ENCODE assay signal across 1 cellular context in the genomic region with DNA sequence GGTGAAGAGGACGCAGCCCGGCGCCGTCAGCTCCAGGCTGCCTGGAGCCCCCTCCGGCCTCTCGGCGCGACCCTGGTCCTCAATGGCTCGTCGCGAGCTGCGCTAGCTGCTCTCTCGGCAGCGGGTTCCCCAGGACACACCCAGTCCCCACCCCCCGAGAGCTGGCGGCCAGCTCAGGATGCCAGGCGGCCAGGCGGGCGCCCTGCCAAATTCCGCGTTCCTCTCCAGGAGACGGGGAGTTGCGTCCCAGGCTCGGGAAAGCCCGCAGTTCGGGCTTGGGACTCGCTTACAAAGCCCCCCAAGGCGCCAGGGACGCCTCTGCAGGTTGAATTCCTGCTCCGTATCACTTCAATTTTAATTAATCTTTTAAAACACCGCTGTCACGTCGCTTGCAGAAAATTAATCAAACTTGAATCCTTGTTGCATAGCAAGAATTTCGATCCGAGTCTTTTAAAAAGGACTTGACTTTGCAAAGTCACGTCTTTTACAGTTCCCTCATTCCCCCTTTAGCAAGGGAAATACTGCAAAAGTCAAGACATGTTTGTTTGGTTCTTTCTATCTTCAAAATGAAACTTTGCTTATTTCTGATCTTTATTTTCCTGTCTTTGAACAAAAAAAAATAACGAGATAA.
TF ChIP-seq lines count a peak whose summit lies in the region.

No MANE protein-coding gene starts in this region.

TF ChIP-seq in HEK293, 187 proteins besides CTCF, POLR2A, EP300 and RAD21 (continued from another document):
- TF ChIP-seq, protein P1, sequence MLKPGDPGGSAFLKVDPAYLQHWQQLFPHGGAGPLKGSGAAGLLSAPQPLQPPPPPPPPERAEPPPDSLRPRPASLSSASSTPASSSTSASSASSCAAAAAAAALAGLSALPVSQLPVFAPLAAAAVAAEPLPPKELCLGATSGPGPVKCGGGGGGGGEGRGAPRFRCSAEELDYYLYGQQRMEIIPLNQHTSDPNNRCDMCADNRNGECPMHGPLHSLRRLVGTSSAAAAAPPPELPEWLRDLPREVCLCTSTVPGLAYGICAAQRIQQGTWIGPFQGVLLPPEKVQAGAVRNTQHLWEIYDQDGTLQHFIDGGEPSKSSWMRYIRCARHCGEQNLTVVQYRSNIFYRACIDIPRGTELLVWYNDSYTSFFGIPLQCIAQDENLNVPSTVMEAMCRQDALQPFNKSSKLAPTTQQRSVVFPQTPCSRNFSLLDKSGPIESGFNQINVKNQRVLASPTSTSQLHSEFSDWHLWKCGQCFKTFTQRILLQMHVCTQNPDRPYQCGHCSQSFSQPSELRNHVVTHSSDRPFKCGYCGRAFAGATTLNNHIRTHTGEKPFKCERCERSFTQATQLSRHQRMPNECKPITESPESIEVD (tag by site-specific recombination; IDR thresholded peaks at IDR 0.05): peak; percentile 26; the same call in 1 of the 2 replicates
- TF ChIP-seq, protein P2, sequence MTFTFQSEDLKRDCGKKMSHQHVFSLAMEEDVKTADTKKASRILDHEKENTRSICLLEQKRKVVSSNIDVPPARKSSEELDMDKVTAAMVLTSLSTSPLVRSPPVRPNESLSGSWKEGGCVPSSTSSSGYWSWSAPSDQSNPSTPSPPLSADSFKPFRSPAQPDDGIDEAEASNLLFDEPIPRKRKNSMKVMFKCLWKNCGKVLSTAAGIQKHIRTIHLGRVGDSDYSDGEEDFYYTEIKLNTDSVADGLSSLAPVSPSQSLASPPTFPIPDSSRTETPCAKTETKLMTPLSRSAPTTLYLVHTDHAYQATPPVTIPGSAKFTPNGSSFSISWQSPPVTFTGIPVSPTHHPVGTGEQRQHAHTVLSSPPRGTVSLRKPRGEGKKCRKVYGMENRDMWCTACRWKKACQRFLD (tag by site-specific recombination; IDR thresholded peaks at IDR 0.05): no peak
- TF ChIP-seq, protein P3, sequence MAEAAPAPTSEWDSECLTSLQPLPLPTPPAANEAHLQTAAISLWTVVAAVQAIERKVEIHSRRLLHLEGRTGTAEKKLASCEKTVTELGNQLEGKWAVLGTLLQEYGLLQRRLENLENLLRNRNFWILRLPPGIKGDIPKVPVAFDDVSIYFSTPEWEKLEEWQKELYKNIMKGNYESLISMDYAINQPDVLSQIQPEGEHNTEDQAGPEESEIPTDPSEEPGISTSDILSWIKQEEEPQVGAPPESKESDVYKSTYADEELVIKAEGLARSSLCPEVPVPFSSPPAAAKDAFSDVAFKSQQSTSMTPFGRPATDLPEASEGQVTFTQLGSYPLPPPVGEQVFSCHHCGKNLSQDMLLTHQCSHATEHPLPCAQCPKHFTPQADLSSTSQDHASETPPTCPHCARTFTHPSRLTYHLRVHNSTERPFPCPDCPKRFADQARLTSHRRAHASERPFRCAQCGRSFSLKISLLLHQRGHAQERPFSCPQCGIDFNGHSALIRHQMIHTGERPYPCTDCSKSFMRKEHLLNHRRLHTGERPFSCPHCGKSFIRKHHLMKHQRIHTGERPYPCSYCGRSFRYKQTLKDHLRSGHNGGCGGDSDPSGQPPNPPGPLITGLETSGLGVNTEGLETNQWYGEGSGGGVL (tag by site-specific recombination; IDR thresholded peaks at IDR 0.05): peak; percentile 71; the same call in 1 of the 2 replicates
- TF ChIP-seq ZNF2 (tag by site-specific recombination; IDR thresholded peaks at IDR 0.05) (no peak; the same call in 1 of the 2 replicates), ZEB2 (tag by site-specific recombination; IDR thresholded peaks at IDR 0.05) (0 out of 2 replicates have a peak, but pooled peaks have one; percentile 20), ZIC2 (tag by site-specific recombination; IDR thresholded peaks at IDR 0.05) (peak; percentile 71), ZNF600 (tag by site-specific recombination; IDR thresholded peaks at IDR 0.05) (no peak; the same call in 1 of the 2 replicates), ZXDB (tag by site-specific recombination; IDR thresholded peaks at IDR 0.05) (peak; percentile 64; the same call in 1 of the 2 replicates), KLF16 (tag by site-specific recombination; IDR thresholded peaks at IDR 0.05) (0 out of 2 replicates have a peak, but pooled peaks have one; percentile 50), ZNF510 (tag by site-specific recombination; IDR thresholded peaks at IDR 0.05; ENCODE audit: insufficient replicate concordance) (peak; percentile 6), ZNF561 (tag by site-specific recombination; IDR thresholded peaks at IDR 0.05; ENCODE audit: borderline replicate concordance) (peak; percentile 88), ZNF791 (tag by site-specific recombination; IDR thresholded peaks at IDR 0.05) (no peak), KLF8 (tag by site-specific recombination; IDR thresholded peaks at IDR 0.05) (peak; percentile 81), GLIS2 (tag by site-specific recombination; IDR thresholded peaks at IDR 0.05) (peak; percentile 83), WT1 (tag by site-specific recombination; IDR thresholded peaks at IDR 0.05) (0 out of 2 replicates have a peak, but pooled peaks have one; percentile 11), SP3 (tag by site-specific recombination; IDR thresholded peaks at IDR 0.05) (peak; percentile 53), ZBTB8A (tag by site-specific recombination; IDR thresholded peaks at IDR 0.05) (peak; percentile 84), OSR2 (tag by site-specific recombination; IDR thresholded peaks at IDR 0.05) (0 out of 2 replicates have a peak, but pooled peaks have one; percentile 7), ZNF335 (tag by site-specific recombination; conservative IDR thresholded peaks at IDR 0.05) (peak; percentile 77), KLF10 (tag by site-specific recombination; IDR thresholded peaks at IDR 0.05) (peak; percentile 100), ZNF560 (tag by site-specific recombination; IDR thresholded peaks at IDR 0.05; ENCODE audit: borderline replicate concordance) (no peak), KLF1 (tag by site-specific recombination; IDR thresholded peaks at IDR 0.05) (peak; percentile 90), MZF1 (tag by site-specific recombination; IDR thresholded peaks at IDR 0.05; ENCODE audit: borderline replicate concordance) (peak; percentile 83; the same call in 1 of the 2 replicates), ZNF341 (tag by site-specific recombination; IDR thresholded peaks at IDR 0.05; ENCODE audit: low read depth) (peak; percentile 98), ZBTB1 (tag by site-specific recombination; IDR thresholded peaks at IDR 0.05) (peak; percentile 30; the same call in 1 of the 2 replicates), ZBTB48 (tag by site-specific recombination; IDR thresholded peaks at IDR 0.05) (no peak), KLF9 (tag by site-specific recombination; IDR thresholded peaks at IDR 0.05; ENCODE audit: low read depth) (peak; percentile 98), KLF7 (tag by site-specific recombination; IDR thresholded peaks at IDR 0.05; ENCODE audit: borderline replicate concordance) (peak; percentile 74; the same call in 1 of the 2 replicates), ZSCAN30 (tag by site-specific recombination; IDR thresholded peaks at IDR 0.05) (peak; percentile 79; the same call in 1 of the 2 replicates), ZBTB17 (tag by site-specific recombination; IDR thresholded peaks at IDR 0.05) (peak; percentile 74; the same call in 1 of the 2 replicates), ZNF544 (tag by site-specific recombination; IDR thresholded peaks at IDR 0.05) (no peak)
- TF ChIP-seq, protein P4, sequence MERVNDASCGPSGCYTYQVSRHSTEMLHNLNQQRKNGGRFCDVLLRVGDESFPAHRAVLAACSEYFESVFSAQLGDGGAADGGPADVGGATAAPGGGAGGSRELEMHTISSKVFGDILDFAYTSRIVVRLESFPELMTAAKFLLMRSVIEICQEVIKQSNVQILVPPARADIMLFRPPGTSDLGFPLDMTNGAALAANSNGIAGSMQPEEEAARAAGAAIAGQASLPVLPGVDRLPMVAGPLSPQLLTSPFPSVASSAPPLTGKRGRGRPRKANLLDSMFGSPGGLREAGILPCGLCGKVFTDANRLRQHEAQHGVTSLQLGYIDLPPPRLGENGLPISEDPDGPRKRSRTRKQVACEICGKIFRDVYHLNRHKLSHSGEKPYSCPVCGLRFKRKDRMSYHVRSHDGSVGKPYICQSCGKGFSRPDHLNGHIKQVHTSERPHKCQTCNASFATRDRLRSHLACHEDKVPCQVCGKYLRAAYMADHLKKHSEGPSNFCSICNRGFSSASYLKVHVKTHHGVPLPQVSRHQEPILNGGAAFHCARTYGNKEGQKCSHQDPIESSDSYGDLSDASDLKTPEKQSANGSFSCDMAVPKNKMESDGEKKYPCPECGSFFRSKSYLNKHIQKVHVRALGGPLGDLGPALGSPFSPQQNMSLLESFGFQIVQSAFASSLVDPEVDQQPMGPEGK (tag by site-specific recombination; IDR thresholded peaks at IDR 0.05): peak; percentile 91
- TF ChIP-seq, protein P5, sequence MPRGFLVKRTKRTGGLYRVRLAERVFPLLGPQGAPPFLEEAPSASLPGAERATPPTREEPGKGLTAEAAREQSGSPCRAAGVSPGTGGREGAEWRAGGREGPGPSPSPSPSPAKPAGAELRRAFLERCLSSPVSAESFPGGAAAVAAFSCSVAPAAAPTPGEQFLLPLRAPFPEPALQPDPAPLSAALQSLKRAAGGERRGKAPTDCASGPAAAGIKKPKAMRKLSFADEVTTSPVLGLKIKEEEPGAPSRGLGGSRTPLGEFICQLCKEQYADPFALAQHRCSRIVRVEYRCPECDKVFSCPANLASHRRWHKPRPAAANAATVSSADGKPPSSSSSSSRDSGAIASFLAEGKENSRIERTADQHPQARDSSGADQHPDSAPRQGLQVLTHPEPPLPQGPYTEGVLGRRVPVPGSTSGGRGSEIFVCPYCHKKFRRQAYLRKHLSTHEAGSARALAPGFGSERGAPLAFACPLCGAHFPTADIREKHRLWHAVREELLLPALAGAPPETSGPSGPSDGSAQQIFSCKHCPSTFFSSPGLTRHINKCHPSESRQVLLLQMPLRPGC (tag by site-specific recombination; IDR thresholded peaks at IDR 0.05): 0 out of 2 replicates have a peak, but pooled peaks have one; percentile 28
- TF ChIP-seq, protein P6, sequence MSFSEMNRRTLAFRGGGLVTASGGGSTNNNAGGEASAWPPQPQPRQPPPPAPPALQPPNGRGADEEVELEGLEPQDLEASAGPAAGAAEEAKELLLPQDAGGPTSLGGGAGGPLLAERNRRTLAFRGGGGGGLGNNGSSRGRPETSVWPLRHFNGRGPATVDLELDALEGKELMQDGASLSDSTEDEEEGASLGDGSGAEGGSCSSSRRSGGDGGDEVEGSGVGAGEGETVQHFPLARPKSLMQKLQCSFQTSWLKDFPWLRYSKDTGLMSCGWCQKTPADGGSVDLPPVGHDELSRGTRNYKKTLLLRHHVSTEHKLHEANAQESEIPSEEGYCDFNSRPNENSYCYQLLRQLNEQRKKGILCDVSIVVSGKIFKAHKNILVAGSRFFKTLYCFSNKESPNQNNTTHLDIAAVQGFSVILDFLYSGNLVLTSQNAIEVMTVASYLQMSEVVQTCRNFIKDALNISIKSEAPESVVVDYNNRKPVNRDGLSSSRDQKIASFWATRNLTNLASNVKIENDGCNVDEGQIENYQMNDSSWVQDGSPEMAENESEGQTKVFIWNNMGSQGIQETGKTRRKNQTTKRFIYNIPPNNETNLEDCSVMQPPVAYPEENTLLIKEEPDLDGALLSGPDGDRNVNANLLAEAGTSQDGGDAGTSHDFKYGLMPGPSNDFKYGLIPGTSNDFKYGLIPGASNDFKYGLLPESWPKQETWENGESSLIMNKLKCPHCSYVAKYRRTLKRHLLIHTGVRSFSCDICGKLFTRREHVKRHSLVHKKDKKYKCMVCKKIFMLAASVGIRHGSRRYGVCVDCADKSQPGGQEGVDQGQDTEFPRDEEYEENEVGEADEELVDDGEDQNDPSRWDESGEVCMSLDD (tag by site-specific recombination; IDR thresholded peaks at IDR 0.05): peak; percentile 32
- TF ChIP-seq, protein P7, sequence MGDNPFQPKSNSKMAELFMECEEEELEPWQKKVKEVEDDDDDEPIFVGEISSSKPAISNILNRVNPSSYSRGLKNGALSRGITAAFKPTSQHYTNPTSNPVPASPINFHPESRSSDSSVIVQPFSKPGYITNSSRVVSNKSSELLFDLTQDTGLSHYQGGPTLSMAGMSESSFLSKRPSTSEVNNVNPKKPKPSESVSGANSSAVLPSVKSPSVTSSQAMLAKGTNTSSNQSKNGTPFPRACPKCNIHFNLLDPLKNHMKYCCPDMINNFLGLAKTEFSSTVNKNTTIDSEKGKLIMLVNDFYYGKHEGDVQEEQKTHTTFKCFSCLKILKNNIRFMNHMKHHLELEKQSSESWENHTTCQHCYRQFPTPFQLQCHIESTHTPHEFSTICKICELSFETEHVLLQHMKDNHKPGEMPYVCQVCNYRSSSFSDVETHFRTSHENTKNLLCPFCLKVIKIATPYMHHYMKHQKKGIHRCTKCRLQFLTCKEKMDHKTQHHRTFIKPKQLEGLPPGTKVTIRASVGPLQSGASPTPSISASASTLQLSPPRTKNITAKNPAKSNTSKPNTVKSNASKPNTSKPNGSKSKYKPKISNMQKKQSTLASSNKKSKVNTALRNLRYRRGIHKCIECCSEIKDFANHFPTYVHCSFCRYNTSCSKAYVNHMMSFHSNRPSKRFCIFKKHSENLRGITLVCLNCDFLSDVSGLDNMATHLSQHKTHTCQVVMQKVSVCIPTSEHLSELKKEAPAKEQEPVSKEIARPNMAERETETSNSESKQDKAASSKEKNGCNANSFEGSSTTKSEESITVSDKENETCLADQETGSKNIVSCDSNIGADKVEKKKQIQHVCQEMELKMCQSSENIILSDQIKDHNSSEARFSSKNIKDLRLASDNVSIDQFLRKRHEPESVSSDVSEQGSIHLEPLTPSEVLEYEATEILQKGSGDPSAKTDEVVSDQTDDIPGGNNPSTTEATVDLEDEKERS (tag by site-specific recombination; IDR thresholded peaks at IDR 0.05): no peak
